In genomic region chr3:134352031-134352671, GRCh38 we compare ENCODE assay signal across 2 cellular contexts.
A peak's percentile ranks its signal among the peaks of the same experiment; 100 is the strongest.
TF ChIP-seq lines count a peak whose summit lies in the region.

No MANE protein-coding gene starts in this region.

TF ChIP-seq in HCT116, 20 proteins besides CTCF, POLR2A, EP300 and RAD21:
- peak; percentile 46 for TF ChIP-seq SP1 (IDR thresholded peaks at IDR 0.05; ENCODE audit: low read depth)
- peak; percentile 93 for TF ChIP-seq CEBPB (IDR thresholded peaks at IDR 0.05; ENCODE audit: low read depth)
- no peak for TF ChIP-seq EZH2phosphoT487 (IDR thresholded peaks at IDR 0.05; ENCODE audit: borderline replicate concordance)

TF ChIP-seq in HepG2, 621 proteins besides CTCF, POLR2A, EP300 and RAD21:
- TF ChIP-seq HNF4G (IDR thresholded peaks at IDR 0.05; ENCODE audit: borderline replicate concordance, low read depth, low read length) (peak; percentile 52; the same call in 1 of the 2 replicates), HNF4G (CRISPR knock-in tag; IDR thresholded peaks at IDR 0.05; ENCODE audit: borderline replicate concordance, low read depth) (no peak), PATZ1 (CRISPR knock-in tag; IDR thresholded peaks at IDR 0.05) (peak; percentile 27; the same call in 1 of the 2 replicates), CEBPB (IDR thresholded peaks at IDR 0.05; ENCODE audit: borderline replicate concordance, low read depth, low read length) (peak; percentile 65), CSRNP2 (CRISPR knock-in tag; conservative IDR thresholded peaks at IDR 0.05; ENCODE audit: low read depth) (no peak), RXRB (CRISPR knock-in tag; IDR thresholded peaks at IDR 0.05; ENCODE audit: borderline replicate concordance) (no peak), KDM6A (CRISPR knock-in tag; IDR thresholded peaks at IDR 0.05; ENCODE audit: low read depth) (no peak), EED (CRISPR knock-in tag; IDR thresholded peaks at IDR 0.05) (no peak), HNF4A (CRISPR knock-in tag; IDR thresholded peaks at IDR 0.05) (peak; percentile 26; the same call in 1 of the 2 replicates), ATF4 (CRISPR knock-in tag; IDR thresholded peaks at IDR 0.05) (peak in 1 of 2 experiments; percentile 55; a peak in 1 of 4 replicates), ZFP91 (CRISPR knock-in tag; IDR thresholded peaks at IDR 0.05; ENCODE audit: borderline replicate concordance) (no peak), CEBPG (CRISPR knock-in tag; IDR thresholded peaks at IDR 0.05) (peak; percentile 59; the same call in 1 of the 2 replicates), PREB (CRISPR knock-in tag; IDR thresholded peaks at IDR 0.05) (no peak), ZEB1 (IDR thresholded peaks at IDR 0.05; ENCODE audit: insufficient replicate concordance, low read depth) (peak; percentile 69), MBNL3 (CRISPR knock-in tag; conservative IDR thresholded peaks at IDR 0.05) (no peak)
